Comparison of ENCODE assay signal across 21 cellular contexts in genomic region chr2:190214434-190215194, GRCh38.
DNase-seq lines count a peak whose midpoint lies in the region; ATAC-seq, FAIRE-seq and TF ChIP-seq lines count a peak whose summit lies in the region.
"Had no signal": no experiment of that assay in that cellular context is flagged by ENCODE, and none has a peak within 500 bp of the region (broad histone marks: within the 10 kb centered on the region; RNA-seq: fewer than 3 reads in every experiment).

No MANE protein-coding gene starts in this region.

- H3K9me3 ChIP-seq in DND-41 (ENCODE audit: insufficient read depth, low read length, severe bottlenecking) (no peaks in the 10 kb centered on the region), astrocyte (ENCODE audit: insufficient read depth, low read depth, low read length) (no peaks in the 10 kb centered on the region), heart right ventricle (no peaks in the 10 kb centered on the region), neural progenitor cell (ENCODE audit: low read depth) (no peaks in the 10 kb centered on the region)

- H3K4me2 ChIP-seq in DND-41 (ENCODE audit: insufficient read depth, low read length) (no peak overlapping the region), astrocyte (ENCODE audit: low read length) (peak overlapping the region; percentile 43), neural progenitor cell (peak overlapping the region; percentile 70)

- H3K27me3 ChIP-seq in DND-41 (ENCODE audit: insufficient read depth, low read length, poor library complexity) (no peaks in the 10 kb centered on the region), astrocyte (ENCODE audit: insufficient read depth, low read length) (no peaks in the 10 kb centered on the region), heart right ventricle (no peaks in the 10 kb centered on the region), neural progenitor cell (no peaks in the 10 kb centered on the region)

- H3K4me3 ChIP-seq in DND-41 (ENCODE audit: low read depth in 1 of 2, low read length in 2 of 2) (no peak overlapping the region), astrocyte (ENCODE audit: insufficient read depth, low read depth, low read length) (no peak overlapping the region), heart right ventricle (no peak overlapping the region), neural progenitor cell (no peak overlapping the region)

- H3K79me2 ChIP-seq in DND-41 (ENCODE audit: insufficient read depth, low read length) (no peaks in the 10 kb centered on the region), astrocyte (ENCODE audit: insufficient read depth, low read length) (no peaks in the 10 kb centered on the region), neural progenitor cell (ENCODE audit: low read depth) (no peaks in the 10 kb centered on the region)

- no peak for DNase-seq in DND-41
- DNase-seq in astrocyte (ENCODE audit: low read depth) = peak; percentile 74
- DNase-seq in heart right ventricle = peak in 1 of 2 donors; percentile 28
- peak; percentile 12 for DNase-seq in neural progenitor cell (ENCODE audit: low spot score)
- no peak for DNase-seq in iPS-NIHi11 (ENCODE audit: low spot score)
- no peak for DNase-seq in NCI-H128 (lab: John Stamatoyannopoulos, UW; ENCODE audit: unreplicated experiment)
- no peak for DNase-seq in activated CD8-positive, alpha-beta memory T cell treated with anti-CD3 and anti-CD28 coated beads, Interleukin-2, amount 50 U/mL, for 4 hours
- DNase-seq in H4 (ENCODE audit: low spot score) = no peak
- DNase-seq: activated CD4-positive, alpha-beta T cell treated with anti-CD3 and anti-CD28 coated beads, Interleukin-2, amount 50 U/mL, for 1 hour; activated naive CD4-positive, alpha-beta T cell treated with Interleukin-2 at 50 U/mL for 16 hours; CD4-positive, alpha-beta memory T cell; DMS79 treated with DMSO at 0.1 percent for 48 hours; erythroblast; kidney; NCI-H1048; NCI-H2081 treated with DMSO at 0.1 percent for 48 hours; NCI-H524; SW 1271 had no signal

- intact Hi-C loops in heart right ventricle (cut with DNase I) = no loop called here

- H3K4me1 ChIP-seq in DND-41 (ENCODE audit: insufficient read depth, low read length) = no peaks in the 10 kb centered on the region
- H3K4me1 ChIP-seq in astrocyte (ENCODE audit: insufficient read depth, low read length) = peaks cover 9% of the 10 kb centered on the region
- peaks cover 0 to 46% (median 12%) of the 10 kb centered on the region in 9 donors for H3K4me1 ChIP-seq in heart right ventricle
- H3K4me1 ChIP-seq in neural progenitor cell = peaks cover 59% of the 10 kb centered on the region

- H3K27ac Mint-ChIP-seq in astrocyte (ENCODE audit: unreplicated experiment) = no peak overlapping the region
- peak overlapping the region; percentile 12 for H3K27ac Mint-ChIP-seq in neural progenitor cell
- H3K27ac Mint-ChIP-seq: stimulated activated naive CD8-positive, alpha-beta T cell treated with anti-CD3 and anti-CD28 coated beads, Interleukin-15, Interleukin-2, amounts not matched to agents 100 ng/mL and 50 ng/mL, for 24 hours had no signal

- H3K4me3 Mint-ChIP-seq in astrocyte (ENCODE audit: unreplicated experiment) = no peak overlapping the region
- H3K4me3 Mint-ChIP-seq in neural progenitor cell = no peak overlapping the region
- H3K4me3 Mint-ChIP-seq: CD4-positive, alpha-beta memory T cell; stimulated activated naive CD8-positive, alpha-beta T cell treated with anti-CD3 and anti-CD28 coated beads, Interleukin-15, Interleukin-2, amounts not matched to agents 100 ng/mL and 50 ng/mL, for 24 hours had no signal

- H3K27me3 Mint-ChIP-seq in astrocyte (ENCODE audit: low read depth, unreplicated experiment) (no peaks in the 10 kb centered on the region), neural progenitor cell (ENCODE audit: insufficient read depth, low read depth) (peaks cover 2% of the 10 kb centered on the region)
- H3K27me3 Mint-ChIP-seq: CD4-positive, alpha-beta memory T cell; stimulated activated naive CD8-positive, alpha-beta T cell treated with anti-CD3 and anti-CD28 coated beads, Interleukin-15, Interleukin-2, amounts not matched to agents 100 ng/mL and 50 ng/mL, for 24 hours had no signal

- no peaks in the 10 kb centered on the region for H4K20me1 ChIP-seq in DND-41 (ENCODE audit: insufficient read depth, low read length)
- no peaks in the 10 kb centered on the region for H4K20me1 ChIP-seq in astrocyte (ENCODE audit: insufficient read depth, low read length)
- H4K20me1 ChIP-seq in neural progenitor cell (ENCODE audit: low read depth) = peaks cover 14% of the 10 kb centered on the region

- 45 to 61% methylated on average over 7 of the region's 7 CpGs for WGBS in heart right ventricle, 2 donors

- H3K9me3 Mint-ChIP-seq in astrocyte (ENCODE audit: unreplicated experiment) = no peaks in the 10 kb centered on the region
- H3K9me3 Mint-ChIP-seq in neural progenitor cell = no peaks in the 10 kb centered on the region
- H3K9me3 Mint-ChIP-seq: CD4-positive, alpha-beta memory T cell; stimulated activated naive CD8-positive, alpha-beta T cell treated with anti-CD3 and anti-CD28 coated beads, Interleukin-15, Interleukin-2, amounts not matched to agents 100 ng/mL and 50 ng/mL, for 24 hours had no signal

- TF ChIP-seq CTCF in DND-41 (IDR thresholded peaks at IDR 0.05; ENCODE audit: borderline replicate concordance, extremely low read depth, low read length, poor library complexity, severe bottlenecking) (no peak), astrocyte (IDR thresholded peaks at IDR 0.05; ENCODE audit: insufficient read depth, low read depth, low read length) (no peak), heart right ventricle (IDR thresholded peaks at IDR 0.05) (no peak), neural progenitor cell (IDR thresholded peaks at IDR 0.05) (no peak)

- no peak overlapping the region for H3K9ac ChIP-seq in DND-41 (ENCODE audit: low read depth, low read length)
- no peak overlapping the region for H3K9ac ChIP-seq in astrocyte (ENCODE audit: low read length)
- no peak overlapping the region for H3K9ac ChIP-seq in neural progenitor cell

- no peak overlapping the region for H2AFZ ChIP-seq in DND-41 (ENCODE audit: low read depth, low read length)
- H2AFZ ChIP-seq in astrocyte (ENCODE audit: low read depth, low read length) = no peak overlapping the region
- H2AFZ ChIP-seq in neural progenitor cell (replicated peaks) = no peak overlapping the region

- no peak overlapping the region for H3K27ac ChIP-seq in DND-41 (ENCODE audit: low read length)
- no peak overlapping the region for H3K27ac ChIP-seq in astrocyte (ENCODE audit: low read depth, low read length)
- H3K27ac ChIP-seq in heart right ventricle = peak overlapping the region in 6 of 10 donors; percentile 7 to 80 (median 50)
- peak overlapping the region; percentile 96 for H3K27ac ChIP-seq in neural progenitor cell
- H3K27ac ChIP-seq: RWPE1 had no signal

- ATAC-seq in DND-41 (ENCODE audit: insufficient read depth, low read depth) (peak; percentile 42; the same call in 1 of the 3 replicates), heart right ventricle (peak in 5 of 8 donors; percentile 48 to 72 (median 67))

- H3K36me3 ChIP-seq in DND-41 (ENCODE audit: insufficient read depth, low read length) (peaks cover 19% of the 10 kb centered on the region; the same call in 1 of the 2 replicates), astrocyte (ENCODE audit: insufficient read depth, low read length) (peaks cover 2% of the 10 kb centered on the region), heart right ventricle (peaks cover 0 to 30% (median 0%) of the 10 kb centered on the region in 9 donors), neural progenitor cell (peaks cover 6% of the 10 kb centered on the region)

- H3K4me1 Mint-ChIP-seq in astrocyte (ENCODE audit: low read depth, unreplicated experiment) (no peaks in the 10 kb centered on the region), neural progenitor cell (peaks cover 36% of the 10 kb centered on the region)

- peaks cover 3% of the 10 kb centered on the region for H3K36me3 Mint-ChIP-seq in astrocyte (ENCODE audit: low read depth, unreplicated experiment)
- H3K36me3 Mint-ChIP-seq in neural progenitor cell = peaks cover 2% of the 10 kb centered on the region

- FAIRE-seq in astrocyte (lab: Jason Lieb, UNC) = no peak
- FAIRE-seq: bronchial epithelial cell, kidney had no signal

- H3F3A ChIP-seq in neural progenitor cell (ENCODE audit: low read depth) = peaks cover 46% of the 10 kb centered on the region

Comparison
In these comparisons a context has a peak if more than half of its experiments do, and no peak if none do; other contexts are left out.
1. DNase-seq: peak in astrocyte (single experiment) and neural progenitor cell (single experiment); none in DND-41 (single experiment), iPS-NIHi11 (single experiment), NCI-H128 (single experiment), activated CD8-positive, alpha-beta memory T cell treated with anti-CD3 and anti-CD28 coated beads, Interleukin-2, amount 50 U/mL, for 4 hours (single experiment) and H4 (single experiment).
2. H3K27ac ChIP-seq: peak in heart right ventricle (6 of 10) and neural progenitor cell (single experiment); none in DND-41 (single experiment) and astrocyte (single experiment).